Comparison of ENCODE assay signal across 1 cellular context in genomic region chr5:42579320-42579719, GRCh38.
A peak's percentile ranks its signal among the peaks of the same experiment; 100 is the strongest.
TF ChIP-seq lines count a peak whose summit lies in the region.

No MANE protein-coding gene starts in this region.

TF ChIP-seq in HEK293T, 16 proteins besides CTCF, POLR2A, EP300 and RAD21:
- TF ChIP-seq FOXM1 (IDR thresholded peaks at IDR 0.05; ENCODE audit: borderline replicate concordance) (no peak), PKNOX1 (IDR thresholded peaks at IDR 0.05) (peak; percentile 36; the same call in 1 of the 2 replicates)
TF ChIP-seq in HEK293T: peak in this region for 1.
